10 cellular contexts compared by ENCODE assay signal in genomic region chr9:137049544-137050449, GRCh38. TPM values are rescaled to one million over a fixed set of nuclear protein-coding genes. Genes with fewer than 3 reads are reported as not detected.
A peak's percentile ranks its signal among the peaks of the same experiment; 100 is the strongest.
DNase-seq lines count a peak whose midpoint lies in the region; ATAC-seq and TF ChIP-seq lines count a peak whose summit lies in the region.
"Had no signal": no experiment of that assay in that cellular context is flagged by ENCODE, and none has a peak within 500 bp of the region (broad histone marks: within the 10 kb centered on the region; RNA-seq: fewer than 3 reads in every experiment).

No MANE protein-coding gene starts in this region.

- no peak for TF ChIP-seq POLR2A in NB4 (IDR thresholded peaks at IDR 0.05; ENCODE audit: extremely low read depth, insufficient read length)

- TF ChIP-seq CTCF in NB4 (IDR thresholded peaks at IDR 0.05; ENCODE audit: low read depth, low read length) (peak; percentile 39), nephron (IDR thresholded peaks at IDR 0.05; ENCODE audit: unreplicated experiment in 3 of 3) (peak; percentile 51 to 58 (median 53))

- H3K9me3 Mint-ChIP-seq in nephron: no peaks in the 10 kb centered on the region
- H3K9me3 Mint-ChIP-seq: activated B cell treated with CpG ODN at 0.5 μM for 24 hours had no signal

- no peaks in the 10 kb centered on the region for H3K36me3 Mint-ChIP-seq in nephron (ENCODE audit: low read depth)

- peak overlapping the region in 2 of 3 experiments; percentile 52 to 65 for H3K4me3 Mint-ChIP-seq in nephron
- H3K4me3 Mint-ChIP-seq: activated B cell treated with CpG ODN at 0.5 μM for 24 hours had no signal

- no peak overlapping the region for H3K27ac Mint-ChIP-seq in nephron
- H3K27ac Mint-ChIP-seq: activated B cell treated with CpG ODN at 0.5 μM for 24 hours had no signal

- no peaks in the 10 kb centered on the region for H3K4me1 Mint-ChIP-seq in nephron

- H3K4me3 ChIP-seq in NB4 (ENCODE audit: low read depth, low read length): no peak overlapping the region

- DNase-seq in DMS79 treated with DMSO at 0.1 percent for 48 hours (lab: John Stamatoyannopoulos, UW) (peak; percentile 11), DMS79 (lab: John Stamatoyannopoulos, UW) (no peak), NB4 (ENCODE audit: low read depth) (peak; percentile 74), UCSD-AML1 (lab: John Stamatoyannopoulos, UW; ENCODE audit: unreplicated experiment) (peak; percentile 69), dermis blood vessel endothelial cell (peak; percentile 76), NCI-H226 (no peak)
- DNase-seq: activated B cell treated with CpG ODN at 0.5 μM for 24 hours had no signal

- peaks cover 72% of the 10 kb centered on the region for H3K27me3 Mint-ChIP-seq in nephron (ENCODE audit: low read depth)

- ATAC-seq in GM21526 (IDR thresholded peaks at IDR 0.05; ENCODE audit: low FRiP score, unreplicated experiment): no peak

RNA-seq across cellular contexts. Expression of gene NPDC1, which starts 3.8 kb away (rescaled TPM):
- 39.7 and 46.8 TPM in 2 replicates for total RNA-seq in dermis blood vessel endothelial cell

RNA-seq across cellular contexts. Expression of gene ENTPD2, which starts 4.1 kb away (rescaled TPM):
- not detected in 2 replicates for total RNA-seq in dermis blood vessel endothelial cell
- total RNA-seq: activated B cell treated with CpG ODN at 0.5 μM for 24 hours had no signal

RNA-seq across cellular contexts. Expression of gene FUT7, which starts 17.9 kb away (rescaled TPM):
- not detected in 2 replicates for total RNA-seq in dermis blood vessel endothelial cell
- total RNA-seq: skeletal muscle tissue had no signal

RNA-seq across cellular contexts. Expression of gene SAPCD2, which starts 20.6 kb away (rescaled TPM):
- total RNA-seq in dermis blood vessel endothelial cell: 6.0 and 36.3 TPM in 2 replicates

RNA-seq across cellular contexts. Expression of gene ABCA2, which starts 21.8 kb away (rescaled TPM):
- total RNA-seq in dermis blood vessel endothelial cell: 8.5 and 13.3 TPM in 2 replicates

Comparison
In these comparisons a context has a peak if more than half of its experiments do, and no peak if none do; other contexts are left out.
1. DNase-seq: peak in DMS79 treated with DMSO at 0.1 percent for 48 hours (single experiment), NB4 (single experiment), UCSD-AML1 (single experiment) and dermis blood vessel endothelial cell (single experiment); none in DMS79 (single experiment) and NCI-H226 (single experiment).